Comparison of ENCODE assay signal across 1 cellular context in the genomic region with DNA sequence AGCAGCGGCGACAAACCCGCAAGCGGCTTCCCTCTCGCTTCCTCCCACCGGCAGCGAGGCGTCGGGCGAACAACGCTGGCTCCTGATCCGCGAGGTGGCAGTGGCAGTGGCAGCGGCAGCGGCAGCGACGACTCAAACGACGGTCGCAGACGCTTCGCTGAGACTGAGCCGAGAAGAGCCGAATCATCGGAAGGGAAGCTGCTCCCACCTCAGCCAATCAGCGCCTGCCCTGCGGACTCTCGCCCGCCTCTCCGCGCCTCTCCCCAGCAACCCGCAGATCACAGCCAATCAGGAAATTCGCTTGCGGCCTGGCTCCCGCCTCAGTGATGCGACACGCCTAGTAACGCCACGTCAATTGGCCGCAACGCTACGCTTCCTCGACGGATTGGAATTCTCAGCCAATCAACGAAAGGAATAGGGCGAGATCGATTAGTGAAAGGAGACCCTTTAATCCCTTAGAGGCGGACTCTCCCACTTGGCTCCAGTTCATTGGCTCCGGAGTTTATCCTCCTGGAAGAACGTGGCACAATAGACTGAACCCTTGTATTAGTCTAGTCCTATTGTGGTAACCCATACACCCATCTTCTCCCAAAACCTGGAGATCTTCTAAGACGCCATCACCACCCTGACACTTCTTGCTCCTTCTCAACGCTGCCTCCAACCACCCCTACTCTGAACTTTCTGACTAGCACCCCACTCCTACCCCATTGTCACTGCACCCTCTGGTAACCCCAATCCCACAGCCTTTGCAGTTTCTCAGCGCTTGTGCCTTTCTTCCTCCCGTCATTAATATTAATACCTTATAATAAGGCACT.
A peak's percentile ranks its signal among the peaks of the same experiment; 100 is the strongest.
TF ChIP-seq lines count a peak whose summit lies in the region.

TSS of gene VCP (minus strand) at position 165 of the 815 bp plus-strand sequence. CDS start 272 bp downstream, outside the sequence.

TF ChIP-seq in HepG2, 621 proteins besides CTCF, POLR2A, EP300 and RAD21 (continued from another document):
- TF ChIP-seq ZNF275 (CRISPR knock-in tag; IDR thresholded peaks at IDR 0.05; ENCODE audit: borderline replicate concordance) (peak; percentile 35; the same call in 1 of the 2 replicates), ZMAT3 (CRISPR knock-in tag; conservative IDR thresholded peaks at IDR 0.05) (no peak), PRPF4 (IDR thresholded peaks at IDR 0.05; ENCODE audit: low read depth, low read length, poor library complexity, severe bottlenecking) (no peak), ZBTB20 (CRISPR knock-in tag; IDR thresholded peaks at IDR 0.05; ENCODE audit: borderline replicate concordance, low read depth) (0 out of 2 replicates have a peak, but pooled peaks have one; percentile 35), ZNF841 (CRISPR knock-in tag; IDR thresholded peaks at IDR 0.05; ENCODE audit: borderline replicate concordance) (no peak), ZNF598 (CRISPR knock-in tag; IDR thresholded peaks at IDR 0.05; ENCODE audit: borderline replicate concordance) (no peak), CEBPB (IDR thresholded peaks at IDR 0.05; ENCODE audit: borderline replicate concordance, low read depth, low read length) (no peak), HDAC1 (CRISPR knock-in tag; IDR thresholded peaks at IDR 0.05) (peak; percentile 47; the same call in 1 of the 2 replicates), ZNF761 (CRISPR knock-in tag; conservative IDR thresholded peaks at IDR 0.05) (no peak)
- TF ChIP-seq, protein P1, sequence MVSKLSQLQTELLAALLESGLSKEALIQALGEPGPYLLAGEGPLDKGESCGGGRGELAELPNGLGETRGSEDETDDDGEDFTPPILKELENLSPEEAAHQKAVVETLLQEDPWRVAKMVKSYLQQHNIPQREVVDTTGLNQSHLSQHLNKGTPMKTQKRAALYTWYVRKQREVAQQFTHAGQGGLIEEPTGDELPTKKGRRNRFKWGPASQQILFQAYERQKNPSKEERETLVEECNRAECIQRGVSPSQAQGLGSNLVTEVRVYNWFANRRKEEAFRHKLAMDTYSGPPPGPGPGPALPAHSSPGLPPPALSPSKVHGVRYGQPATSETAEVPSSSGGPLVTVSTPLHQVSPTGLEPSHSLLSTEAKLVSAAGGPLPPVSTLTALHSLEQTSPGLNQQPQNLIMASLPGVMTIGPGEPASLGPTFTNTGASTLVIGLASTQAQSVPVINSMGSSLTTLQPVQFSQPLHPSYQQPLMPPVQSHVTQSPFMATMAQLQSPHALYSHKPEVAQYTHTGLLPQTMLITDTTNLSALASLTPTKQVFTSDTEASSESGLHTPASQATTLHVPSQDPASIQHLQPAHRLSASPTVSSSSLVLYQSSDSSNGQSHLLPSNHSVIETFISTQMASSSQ (IDR thresholded peaks at IDR 0.05; ENCODE audit: low read depth): no peak
- TF ChIP-seq, protein P1 (CRISPR knock-in tag; IDR thresholded peaks at IDR 0.05; ENCODE audit: borderline replicate concordance): no peak
